Comparison of ENCODE assay signal across 29 cellular contexts in genomic region chr5:7493622-7494021, GRCh38.
"Had no signal": no experiment of that assay in that cellular context is flagged by ENCODE, and none has a peak within 500 bp of the region (broad histone marks: within the 10 kb centered on the region; RNA-seq: fewer than 3 reads in every experiment).

No MANE protein-coding gene starts in this region.

- H3K27me3 ChIP-seq: body of pancreas, esophagus squamous epithelium had no signal

- H3K27ac ChIP-seq: body of pancreas, epithelial cell of prostate, esophagus squamous epithelium had no signal

- FAIRE-seq: colon, endometrium, endothelial cell of umbilical vein had no signal

- H3K4me3 ChIP-seq: body of pancreas, esophagus squamous epithelium had no signal

- H3K36me3 ChIP-seq: esophagus squamous epithelium had no signal

- ATAC-seq: activated T-cell treated with anti-CD3 and anti-CD28 coated beads, Interleukin-2, amount 50 U/mL, for 72 hours; body of pancreas; T-helper 17 cell had no signal

- H3K4me1 ChIP-seq: body of pancreas, esophagus squamous epithelium had no signal

- H3K9me3 ChIP-seq: body of pancreas, esophagus squamous epithelium had no signal

- DNase-seq: activated CD4-positive, alpha-beta memory T cell treated with anti-CD3 and anti-CD28 coated beads, Interleukin-2, amount 10 ng/mL, durations not matched to agents 7 days and 5 days; activated CD4-positive, alpha-beta T cell treated with anti-CD3 and anti-CD28 coated beads for 1 hour; activated CD4-positive, alpha-beta T cell treated with anti-CD3 and anti-CD28 coated beads for 4 hours; activated CD4-positive, alpha-beta T cell treated with anti-CD3 and anti-CD28 coated beads, Interleukin-2, amount 10 ng/mL, durations not matched to agents 7 days and 5 days; activated CD4-positive, alpha-beta T cell treated with anti-CD3 and anti-CD28 coated beads, Interleukin-2, amount 50 U/mL, for 4 hours; activated CD8-positive, alpha-beta memory T cell treated with anti-CD3 and anti-CD28 coated beads, Interleukin-2, amount 50 U/mL, for 48 hours; activated gamma-delta T cell; activated naive CD4-positive, alpha-beta T cell; activated naive CD4-positive, alpha-beta T cell treated with anti-CD3 and anti-CD28 coated beads, Interleukin-2, amount 50 U/mL, for 16 hours; activated T-cell treated with anti-CD3 and anti-CD28 coated beads for 4 hours; activated T-cell treated with anti-CD3 and anti-CD28 coated beads, Interleukin-2, amount 50 U/mL, for 24 hours; activated T-cell treated with anti-CD3 and anti-CD28 coated beads, Interleukin-2, amount 50 U/mL, for 72 hours; amniotic stem cell; aorta; body of pancreas; caudate nucleus; cortex of kidney; dermis blood vessel endothelial cell; effector CD4-positive, alpha-beta T cell; esophagus squamous epithelium; foreskin melanocyte; head of caudate nucleus; T-helper 1 cell; T-helper 17 cell; T1000 had no signal
